ENCODE assay signal across 1 cellular context in the genomic region with DNA sequence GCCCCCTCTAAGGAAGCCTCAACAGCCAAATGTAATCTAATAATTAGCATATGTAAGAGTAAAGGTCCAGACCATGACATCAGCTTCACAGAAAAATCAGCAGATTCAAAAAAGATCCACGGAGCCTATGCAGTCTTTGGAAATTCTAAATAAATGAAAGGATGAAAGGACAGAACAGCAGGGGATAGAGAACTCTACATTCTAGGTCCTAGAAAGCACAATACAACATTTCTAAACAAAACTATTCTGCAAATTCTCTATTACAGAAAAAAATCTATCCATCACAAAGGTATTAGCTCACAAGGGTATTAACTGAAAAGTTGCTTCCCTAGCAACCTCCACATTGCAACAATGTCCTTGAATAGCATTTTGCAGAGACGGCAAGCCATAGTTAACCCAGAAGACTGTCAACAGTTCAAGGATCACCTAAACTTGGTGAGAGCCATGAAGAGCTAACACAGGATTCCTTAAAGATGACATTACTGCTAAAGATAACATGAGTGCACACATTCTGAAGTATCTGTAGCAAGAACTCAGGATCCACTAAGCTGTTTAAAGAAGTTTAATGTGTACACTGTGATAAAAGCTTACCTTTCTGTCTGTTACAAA.
TF ChIP-seq lines count a peak whose summit lies in the region.

No MANE protein-coding gene starts in this region.

TF ChIP-seq in IMR-90, 13 proteins besides CTCF, POLR2A, EP300 and RAD21:
- TF ChIP-seq SMC3 (IDR thresholded peaks at IDR 0.05; ENCODE audit: low read depth, low read length), result no peak
